18 cellular contexts compared by ENCODE assay signal in genomic region chr22:29569011-29569678, GRCh38. TPM values are rescaled to one million over a fixed set of nuclear protein-coding genes. Genes with fewer than 3 reads are reported as not detected.
DNase-seq lines count a peak whose midpoint lies in the region; ATAC-seq and TF ChIP-seq lines count a peak whose summit lies in the region.
"Had no signal": no experiment of that assay in that cellular context is flagged by ENCODE, and none has a peak within 500 bp of the region (broad histone marks: within the 10 kb centered on the region; RNA-seq: fewer than 3 reads in every experiment).

No MANE protein-coding gene starts in this region.

- H3K27me3 ChIP-seq in Caco-2 (replicated peaks; ENCODE audit: control insufficient read depth, insufficient read depth, low read length) = no peaks in the 10 kb centered on the region
- H3K27me3 ChIP-seq: BLaER1 had no signal

- POLR2A ChIA-PET in Caco-2 (lab: Charles Lee) = interaction anchor here (1.9 kb wide), 1 partner anchor 15 kb away, joined by 5 read pairs; the partner anchor contains the start of gene THOC5

- CTCF ChIA-PET in Caco-2 (lab: Charles Lee) = interaction anchor here (2.0 kb wide), 1 partner anchor 15 kb away, joined by 11 read pairs; the partner anchor contains the start of gene THOC5

- intact Hi-C loops in Caco-2 (cut with micrococcal nuclease; ENCODE audit: unreplicated experiment) = no loop called here

- H3K4me3 ChIP-seq in Caco-2 (ENCODE audit: low read depth, low read length) = no peak overlapping the region
- H3K4me3 ChIP-seq: A549, BLaER1 had no signal

- BruUV-seq in Caco-2 (replicated peaks; lab: Mats Ljungman, UMichigan) = no TSS peak

- H3K4me1 Mint-ChIP-seq in Caco-2 (ENCODE audit: low read depth, unreplicated experiment) (peaks cover 13% of the 10 kb centered on the region), endothelial cell (ENCODE audit: unreplicated experiment) (no peaks in the 10 kb centered on the region), nephron progenitor cell (peaks cover 5% of the 10 kb centered on the region)

- DNase-seq in Caco-2 (peak; percentile 53 to 72), HuH-7 (ENCODE audit: low spot score) (peak; percentile 46), endothelial cell (ENCODE audit: low spot score) (no peak), nephron progenitor cell (no peak), DMS53 treated with DMSO at 0.1 percent for 48 hours (lab: John Stamatoyannopoulos, UW; ENCODE audit: unreplicated experiment) (no peak)
- DNase-seq: CD8-positive, alpha-beta T cell; DMS79 treated with DMSO at 0.1 percent for 48 hours; GOT3; NCI-H1417; NCI-H187; NCI-H2107; NCI-H510A; NCI-H774; Right ventricle myocardium superior had no signal

- TF ChIP-seq CTCF in Caco-2 (IDR thresholded peaks at IDR 0.05; ENCODE audit: insufficient read depth in 1 of 2, low read depth in 1 of 2, low read length in 1 of 2, severe bottlenecking in 1 of 2, unreplicated experiment in 1 of 2) (no peak), endothelial cell (IDR thresholded peaks at IDR 0.05; ENCODE audit: unreplicated experiment) (no peak), nephron progenitor cell (IDR thresholded peaks at IDR 0.05) (no peak)

- peaks cover 5% of the 10 kb centered on the region for H3K36me3 ChIP-seq in Caco-2 (ENCODE audit: control insufficient read depth, insufficient read depth, low read length)

- peaks cover 14% of the 10 kb centered on the region for H3K36me3 Mint-ChIP-seq in Caco-2 (ENCODE audit: insufficient read depth, unreplicated experiment)
- H3K36me3 Mint-ChIP-seq in endothelial cell (ENCODE audit: low read depth, unreplicated experiment) = peaks cover 16% of the 10 kb centered on the region
- H3K36me3 Mint-ChIP-seq in nephron progenitor cell (ENCODE audit: low read depth) = peaks cover 56% of the 10 kb centered on the region

- H3K9me3 Mint-ChIP-seq in Caco-2 (ENCODE audit: unreplicated experiment) (no peaks in the 10 kb centered on the region), endothelial cell (ENCODE audit: unreplicated experiment) (no peaks in the 10 kb centered on the region), nephron progenitor cell (no peaks in the 10 kb centered on the region)
- H3K9me3 Mint-ChIP-seq: CD8-positive, alpha-beta T cell had no signal

- H3K27me3 Mint-ChIP-seq in Caco-2 (ENCODE audit: insufficient read depth, unreplicated experiment) (no peaks in the 10 kb centered on the region), endothelial cell (ENCODE audit: unreplicated experiment) (peaks cover 8% of the 10 kb centered on the region), nephron progenitor cell (ENCODE audit: low read depth, poor library complexity) (peaks cover 2% of the 10 kb centered on the region)

- no peaks in the 10 kb centered on the region for H3K9me3 ChIP-seq in Caco-2
- H3K9me3 ChIP-seq: A549, BLaER1 had no signal

- ATAC-seq in HG03196 (IDR thresholded peaks at IDR 0.05; ENCODE audit: unreplicated experiment) = no peak
- ATAC-seq in GM21619 (IDR thresholded peaks at IDR 0.05; ENCODE audit: unreplicated experiment) = no peak
- ATAC-seq: A549; CD8-positive, alpha-beta T cell had no signal

- H3K4me1 ChIP-seq in Caco-2 = peaks cover 29% of the 10 kb centered on the region
- H3K4me1 ChIP-seq: A549, BLaER1 had no signal

- H3K27ac Mint-ChIP-seq in Caco-2 (ENCODE audit: unreplicated experiment) (peak overlapping the region; percentile 75), endothelial cell (ENCODE audit: unreplicated experiment) (peak overlapping the region; percentile 16), nephron progenitor cell (peak overlapping the region; percentile 92)
- H3K27ac Mint-ChIP-seq: CD8-positive, alpha-beta T cell had no signal

- H3K4me3 Mint-ChIP-seq in Caco-2 (ENCODE audit: unreplicated experiment) (peak overlapping the region; percentile 54), endothelial cell (ENCODE audit: unreplicated experiment) (peak overlapping the region; percentile 53), nephron progenitor cell (no peak overlapping the region)
- H3K4me3 Mint-ChIP-seq: CD8-positive, alpha-beta T cell had no signal

RNA-seq across cellular contexts. Expression of gene NIPSNAP1, which starts 11.8 kb away (rescaled TPM):
- total RNA-seq in Caco-2 (2022) (81.8 and 102 TPM in 2 replicates), endothelial cell (ENCODE audit: unreplicated experiment) (78.0 TPM)

RNA-seq across cellular contexts. Expression of gene THOC5, which starts 15.6 kb away (rescaled TPM):
- 61.1 and 74.6 TPM in 2 replicates for total RNA-seq in Caco-2 (2022)
- 76.4 TPM for total RNA-seq in endothelial cell (ENCODE audit: unreplicated experiment)

RNA-seq across cellular contexts. Expression of gene NF2, which starts 34.3 kb away (rescaled TPM):
- total RNA-seq in Caco-2 (2022) (53.2 and 56.5 TPM in 2 replicates), endothelial cell (ENCODE audit: unreplicated experiment) (44.3 TPM)

Comparison
In these comparisons a context has a peak if more than half of its experiments do, and no peak if none do; other contexts are left out.
1. DNase-seq: peak in Caco-2 (2 of 2) and HuH-7 (single experiment); none in endothelial cell (single experiment), nephron progenitor cell (single experiment) and DMS53 treated with DMSO at 0.1 percent for 48 hours (single experiment).
2. H3K27ac Mint-ChIP-seq: peak in every context shown above with its lines; median percentile 92 in nephron progenitor cell; 75 in Caco-2; 16 in endothelial cell.